19 cellular contexts compared by ENCODE assay signal in genomic region chr14:24060443-24060842, GRCh38. TPM values are rescaled to one million over a fixed set of nuclear protein-coding genes. Genes with fewer than 3 reads are reported as not detected.
A peak's percentile ranks its signal among the peaks of the same experiment; 100 is the strongest.
DNase-seq lines count a peak whose midpoint lies in the region; ATAC-seq, FAIRE-seq and TF ChIP-seq lines count a peak whose summit lies in the region.
"Had no signal": no experiment of that assay in that cellular context is flagged by ENCODE, and none has a peak within 500 bp of the region (broad histone marks: within the 10 kb centered on the region; RNA-seq: fewer than 3 reads in every experiment).

No MANE protein-coding gene starts in this region.

- H3K79me1 ChIP-seq in neuronal stem cell (ENCODE audit: low read depth, low read length): no peaks in the 10 kb centered on the region

- H4K91ac ChIP-seq in neuronal stem cell (ENCODE audit: low read depth, low read length, poor library complexity): no peak overlapping the region

- no peak overlapping the region for H3K27ac Mint-ChIP-seq in activated CD4-positive, alpha-beta memory T cell treated with anti-CD3 and anti-CD28 coated beads, Interleukin-2, amount 10 ng/mL, durations not matched to agents 7 days and 5 days
- H3K27ac Mint-ChIP-seq: CD4-positive, alpha-beta T cell; IgD-negative memory B cell had no signal

- peaks cover 2% of the 10 kb centered on the region for H3K4me1 Mint-ChIP-seq in activated CD4-positive, alpha-beta memory T cell treated with anti-CD3 and anti-CD28 coated beads, Interleukin-2, amount 10 ng/mL, durations not matched to agents 7 days and 5 days

- DNase-seq in GM12892 (ENCODE audit: insufficient read length) (peak; percentile 2), kidney (peak; percentile 46), neuronal stem cell (ENCODE audit: low spot score) (no peak), upper lobe of right lung (peak; percentile 40), NCI-H146 (lab: John Stamatoyannopoulos, UW) (no peak)
- DNase-seq in stimulated activated CD4-positive, alpha-beta T cell treated with anti-CD3 and anti-CD28 coated beads, Interleukin-2, amount 100 ng/mL, for 24 hours: no peak
- no peak for DNase-seq in activated CD4-positive, alpha-beta memory T cell treated with anti-CD3 and anti-CD28 coated beads, Interleukin-2, amount 10 ng/mL, durations not matched to agents 7 days and 5 days
- DNase-seq: ACHN; Calu3; CD4-positive, alpha-beta T cell; DMS 273 treated with DMSO at 0.1 percent for 48 hours; GOT3; H9 had no signal

- no peaks in the 10 kb centered on the region for H3K36me3 ChIP-seq in kidney (ENCODE audit: control insufficient read depth in 1 of 2, insufficient read depth in 2 of 2, low read length in 2 of 2)
- H3K36me3 ChIP-seq in neuronal stem cell (replicated peaks in 1 of 2; ENCODE audit: control insufficient read depth in 2 of 2, insufficient read depth in 2 of 2, low read length in 2 of 2): no peaks in the 10 kb centered on the region
- no peaks in the 10 kb centered on the region for H3K36me3 ChIP-seq in upper lobe of right lung
- H3K36me3 ChIP-seq: BLaER1 treated with 17β-estradiol and CSF1 and Interleukin-3, amounts not matched to agents 10 nM and 100 nM had no signal

- TF ChIP-seq POLR2A in GM12892 (IDR thresholded peaks at IDR 0.05; ENCODE audit: low read depth, low read length): no peak

- no peaks in the 10 kb centered on the region for H3K36me3 Mint-ChIP-seq in activated CD4-positive, alpha-beta memory T cell treated with anti-CD3 and anti-CD28 coated beads, Interleukin-2, amount 10 ng/mL, durations not matched to agents 7 days and 5 days (ENCODE audit: low read depth)

- H3K14ac ChIP-seq in neuronal stem cell (ENCODE audit: low read length): no peak overlapping the region

- H3K4me1 ChIP-seq in kidney (ENCODE audit: control insufficient read depth in 1 of 2, insufficient read depth in 1 of 2, low read depth in 1 of 2, low read length in 2 of 2): peaks cover 14 to 26% of the 10 kb centered on the region in 2 donors
- peaks cover 7 to 8% of the 10 kb centered on the region in 2 donors for H3K4me1 ChIP-seq in neuronal stem cell (ENCODE audit: control insufficient read depth in 2 of 2, insufficient read depth in 1 of 2, low read depth in 1 of 2, low read length in 2 of 2)
- H3K4me1 ChIP-seq in upper lobe of right lung: no peaks in the 10 kb centered on the region

- no peaks in the 10 kb centered on the region for H3K27me3 ChIP-seq in neuronal stem cell (ENCODE audit: control insufficient read depth in 3 of 3, insufficient read depth in 3 of 3, low read depth in 1 of 3, low read length in 3 of 3)
- H3K27me3 ChIP-seq in upper lobe of right lung: no peaks in the 10 kb centered on the region
- H3K27me3 ChIP-seq: BLaER1 treated with 17β-estradiol and CSF1 and Interleukin-3, amounts not matched to agents 10 nM and 100 nM had no signal

- H3K27ac ChIP-seq in kidney (ENCODE audit: low read depth in 2 of 2, low read length in 2 of 2) (no peak overlapping the region), neuronal stem cell (replicated peaks; ENCODE audit: low read length) (no peak overlapping the region), upper lobe of right lung (no peak overlapping the region)
- H3K27ac ChIP-seq: BLaER1 treated with 17β-estradiol and CSF1 and Interleukin-3, amounts not matched to agents 10 nM and 100 nM had no signal

- H3K23ac ChIP-seq in neuronal stem cell (ENCODE audit: low read depth, low read length, poor library complexity): no peak overlapping the region

- CTCF ChIA-PET in activated CD4-positive, alpha-beta memory T cell treated with anti-CD3 and anti-CD28 coated beads, Interleukin-2, amount 10 ng/mL, durations not matched to agents 7 days and 5 days (lab: Charles Lee): interaction anchor here (1.4 to 3.0 kb wide), 5 partner anchors 9 to 48 kb away, joined by 4 to 21 read pairs (median 11); partner anchors contain the start of gene CARMIL3

- POLR2A ChIA-PET in activated CD4-positive, alpha-beta memory T cell treated with anti-CD3 and anti-CD28 coated beads, Interleukin-2, amount 10 ng/mL, durations not matched to agents 7 days and 5 days (lab: Charles Lee): interaction anchor here (1.3 to 2.6 kb wide), 3 partner anchors 15 to 100 kb away, joined by 3 to 12 read pairs (median 9); partner anchors contain the start of genes DCAF11, IRF9 and NRL

- no peak overlapping the region for H3K4me3 Mint-ChIP-seq in activated CD4-positive, alpha-beta memory T cell treated with anti-CD3 and anti-CD28 coated beads, Interleukin-2, amount 10 ng/mL, durations not matched to agents 7 days and 5 days
- H3K4me3 Mint-ChIP-seq: CD4-positive, alpha-beta T cell; IgD-negative memory B cell had no signal

- WGBS in neuronal stem cell (ENCODE audit: extremely low coverage in 2 of 2, insufficient read length in 2 of 2, insufficient replicate concordance in 1 of 2), 2 donors: no CpG with 5 or more reads among the region's 10 CpGs

- H2AK5ac ChIP-seq in neuronal stem cell (ENCODE audit: low read depth, low read length): no peak overlapping the region

- H3K4me2 ChIP-seq in neuronal stem cell (ENCODE audit: insufficient read depth, low read length, poor library complexity, severe bottlenecking): no peak overlapping the region
- H3K4me2 ChIP-seq: BLaER1 treated with 17β-estradiol and CSF1 and Interleukin-3, amounts not matched to agents 10 nM and 100 nM had no signal

- no peak overlapping the region for H4K8ac ChIP-seq in neuronal stem cell (ENCODE audit: low read depth, low read length)

- FAIRE-seq in GM12892 (lab: Jason Lieb, UNC) (no peak), kidney (lab: Jason Lieb, UNC) (no peak)
- FAIRE-seq: GM18507 had no signal

- no peaks in the 10 kb centered on the region for H3K9me3 ChIP-seq in kidney (ENCODE audit: control insufficient read depth in 1 of 2, low read length in 2 of 2)
- no peaks in the 10 kb centered on the region for H3K9me3 ChIP-seq in neuronal stem cell (replicated peaks in 1 of 2; ENCODE audit: control insufficient read depth in 2 of 2, insufficient read depth in 1 of 2, low read depth in 1 of 2, low read length in 2 of 2)
- H3K9me3 ChIP-seq in upper lobe of right lung: no peaks in the 10 kb centered on the region
- H3K9me3 ChIP-seq: BLaER1 treated with 17β-estradiol and CSF1 and Interleukin-3, amounts not matched to agents 10 nM and 100 nM had no signal

- H2AFZ ChIP-seq in neuronal stem cell (ENCODE audit: low read length): no peak overlapping the region

- no peak overlapping the region for H3K4me3 ChIP-seq in kidney (ENCODE audit: low read length in 2 of 2)
- no peak overlapping the region for H3K4me3 ChIP-seq in neuronal stem cell (ENCODE audit: low read length in 2 of 2)
- no peak overlapping the region for H3K4me3 ChIP-seq in upper lobe of right lung
- H3K4me3 ChIP-seq: BLaER1 treated with 17β-estradiol and CSF1 and Interleukin-3, amounts not matched to agents 10 nM and 100 nM had no signal

- no peak overlapping the region for H3K4ac ChIP-seq in neuronal stem cell (ENCODE audit: low read length)

- no peak overlapping the region for H2BK15ac ChIP-seq in neuronal stem cell (ENCODE audit: low read length)

- no peak overlapping the region for H2BK120ac ChIP-seq in neuronal stem cell (ENCODE audit: low read depth, low read length)

- H3K18ac ChIP-seq in neuronal stem cell (ENCODE audit: low read length): no peak overlapping the region

- no peaks in the 10 kb centered on the region for H3K9me3 Mint-ChIP-seq in activated CD4-positive, alpha-beta memory T cell treated with anti-CD3 and anti-CD28 coated beads, Interleukin-2, amount 10 ng/mL, durations not matched to agents 7 days and 5 days
- H3K9me3 Mint-ChIP-seq: CD4-positive, alpha-beta T cell; H9; IgD-negative memory B cell had no signal

- ATAC-seq in upper lobe of right lung: no peak

- intact Hi-C loops in kidney (cut with DNase I): no loop called here
- intact Hi-C loops in upper lobe of right lung (cut with DNase I): no loop called here

- no peak overlapping the region for H2BK12ac ChIP-seq in neuronal stem cell (ENCODE audit: low read length)

- no peak for TF ChIP-seq CTCF in kidney (IDR thresholded peaks at IDR 0.05; ENCODE audit: borderline replicate concordance, extremely low read depth, insufficient read depth)
- TF ChIP-seq CTCF in upper lobe of right lung (IDR thresholded peaks at IDR 0.05): no peak

- H3K27me3 Mint-ChIP-seq in activated CD4-positive, alpha-beta memory T cell treated with anti-CD3 and anti-CD28 coated beads, Interleukin-2, amount 10 ng/mL, durations not matched to agents 7 days and 5 days: peaks cover 1% of the 10 kb centered on the region
- H3K27me3 Mint-ChIP-seq: CD4-positive, alpha-beta T cell had no signal

- H3K9ac ChIP-seq in kidney (ENCODE audit: low read length in 2 of 2) (no peak overlapping the region), neuronal stem cell (ENCODE audit: low read depth, low read length, poor library complexity) (peak overlapping the region; percentile 26)
- H3K9ac ChIP-seq: BLaER1 treated with 17β-estradiol and CSF1 and Interleukin-3, amounts not matched to agents 10 nM and 100 nM had no signal

- H2BK5ac ChIP-seq in neuronal stem cell (ENCODE audit: low read length): no peak overlapping the region

RNA-seq across cellular contexts. Expression of gene CARMIL3, which starts 8.6 kb away (rescaled TPM):
- 0.95 TPM for polyA plus RNA-seq in GM12892 (2012; ENCODE audit: missing spikeins)
- total RNA-seq in kidney (1.4 TPM), upper lobe of right lung (0.96 TPM)
- polyA plus RNA-seq in kidney (ENCODE audit: insufficient read depth, low read depth, low replicate concordance): 1.5 TPM
- 0.96 TPM for polyA plus RNA-seq in neuronal stem cell (2013, experiment 1 of 2)
- 0.98 TPM for polyA plus RNA-seq in neuronal stem cell (2013, experiment 2 of 2)
- 1 to 10 TPM; 3.7 to 4.2 TPM for total RNA-seq in activated CD4-positive, alpha-beta memory T cell treated with anti-CD3 and anti-CD28 coated beads, Interleukin-2, amount 10 ng/mL, durations not matched to agents 7 days and 5 days

RNA-seq across cellular contexts. Expression of gene CPNE6, which starts 10.9 kb away (rescaled TPM):
- not detected for polyA plus RNA-seq in GM12892 (2012; ENCODE audit: missing spikeins)
- total RNA-seq in kidney (0.19 TPM), upper lobe of right lung (not detected)
- polyA plus RNA-seq in kidney (ENCODE audit: insufficient read depth, low read depth, low replicate concordance): 3.4 TPM
- polyA plus RNA-seq in neuronal stem cell (2013, experiment 1 of 2): not detected
- polyA plus RNA-seq in neuronal stem cell (2013, experiment 2 of 2): not detected
- not detected for total RNA-seq in activated CD4-positive, alpha-beta memory T cell treated with anti-CD3 and anti-CD28 coated beads, Interleukin-2, amount 10 ng/mL, durations not matched to agents 7 days and 5 days
- total RNA-seq: A172; Calu3; CD4-positive, alpha-beta T cell; Daoy; H9; HT-29 had no signal
- polyA plus RNA-seq: IgD-negative memory B cell had no signal

RNA-seq across cellular contexts. Expression of gene PCK2, which starts 33.7 kb away (rescaled TPM):
- 33.9 TPM for polyA plus RNA-seq in GM12892 (2012; ENCODE audit: missing spikeins)
- total RNA-seq in kidney: 36.1 TPM
- 140 TPM for polyA plus RNA-seq in kidney (ENCODE audit: insufficient read depth, low read depth, low replicate concordance)
- 15.2 TPM for polyA plus RNA-seq in neuronal stem cell (2013, experiment 1 of 2)
- polyA plus RNA-seq in neuronal stem cell (2013, experiment 2 of 2): 15.1 TPM
- total RNA-seq in upper lobe of right lung: 39.9 TPM
- 10 to 100 TPM; 88.5 to 90.6 TPM for total RNA-seq in activated CD4-positive, alpha-beta memory T cell treated with anti-CD3 and anti-CD28 coated beads, Interleukin-2, amount 10 ng/mL, durations not matched to agents 7 days and 5 days

RNA-seq across cellular contexts. Expression of gene DCAF11, which starts 54.1 kb away (rescaled TPM):
- 41.5 TPM for polyA plus RNA-seq in GM12892 (2012; ENCODE audit: missing spikeins)
- total RNA-seq in kidney: 81.1 TPM
- polyA plus RNA-seq in kidney (ENCODE audit: insufficient read depth, low read depth, low replicate concordance): 69.4 TPM
- polyA plus RNA-seq in neuronal stem cell (2013, experiment 1 of 2): 31.3 TPM
- 30.9 TPM for polyA plus RNA-seq in neuronal stem cell (2013, experiment 2 of 2)
- 57.8 TPM for total RNA-seq in upper lobe of right lung
- total RNA-seq in activated CD4-positive, alpha-beta memory T cell treated with anti-CD3 and anti-CD28 coated beads, Interleukin-2, amount 10 ng/mL, durations not matched to agents 7 days and 5 days: 10 to 100 TPM; 94.1 to 98.2 TPM

RNA-seq across cellular contexts. Expression of gene NRL, which starts 54.3 kb away (rescaled TPM):
- 0.45 TPM for polyA plus RNA-seq in GM12892 (2012; ENCODE audit: missing spikeins)
- total RNA-seq in kidney: 4.9 TPM
- 5.5 TPM for polyA plus RNA-seq in kidney (ENCODE audit: insufficient read depth, low read depth, low replicate concordance)
- polyA plus RNA-seq in neuronal stem cell (2013, experiment 1 of 2): 1.2 TPM
- polyA plus RNA-seq in neuronal stem cell (2013, experiment 2 of 2): 0.97 TPM
- total RNA-seq in upper lobe of right lung: 2.8 TPM
- total RNA-seq in activated CD4-positive, alpha-beta memory T cell treated with anti-CD3 and anti-CD28 coated beads, Interleukin-2, amount 10 ng/mL, durations not matched to agents 7 days and 5 days: 1 to 10 TPM; 2.1 to 2.4 TPM
- total RNA-seq: A172 had no signal

Comparison
In these comparisons a context has a peak if more than half of its experiments do, and no peak if none do; other contexts are left out.
1. DNase-seq: peak in GM12892 (single experiment), kidney (single experiment) and upper lobe of right lung (single experiment); none in neuronal stem cell (single experiment), stimulated activated CD4-positive, alpha-beta T cell treated with anti-CD3 and anti-CD28 coated beads, Interleukin-2, amount 100 ng/mL, for 24 hours (0 of 2), NCI-H146 (single experiment) and activated CD4-positive, alpha-beta memory T cell treated with anti-CD3 and anti-CD28 coated beads, Interleukin-2, amount 10 ng/mL, durations not matched to agents 7 days and 5 days (single experiment).